In genomic region chr1:203459671-203460201, GRCh38 we compare ENCODE assay signal across 20 cellular contexts. TPM values are rescaled to one million over a fixed set of nuclear protein-coding genes. Genes with fewer than 3 reads are reported as not detected.
DNase-seq lines count a peak whose midpoint lies in the region; ATAC-seq, FAIRE-seq and TF ChIP-seq lines count a peak whose summit lies in the region.
"Had no signal": no experiment of that assay in that cellular context is flagged by ENCODE, and none has a peak within 500 bp of the region (broad histone marks: within the 10 kb centered on the region; RNA-seq: fewer than 3 reads in every experiment).

No MANE protein-coding gene starts in this region.

- POLR2A ChIA-PET in K562 (lab: Yijun Ruan, JAX): interaction anchor here (1.0 kb wide), 1 partner anchor 12 kb away, joined by 3 read pairs; no protein-coding TSS in a partner anchor

- H3K27ac ChIP-seq in Karpas-422 (ENCODE audit: low read length) (no peak overlapping the region), OCI-LY3 (ENCODE audit: low read length) (no peak overlapping the region), K562 (ENCODE audit: extremely low read depth, low read depth, low read length) (no peak overlapping the region)
- H3K27ac ChIP-seq: C4-2B, KMS-11 had no signal

- TF ChIP-seq EP300 in K562 (IDR thresholded peaks at IDR 0.05; ENCODE audit: low read length): no peak

- FAIRE-seq in K562 (lab: Jason Lieb, UNC): no peak
- FAIRE-seq: A204.1, D721Med, H54 had no signal

- ATAC-seq in K562 (no peak), GM19463 (IDR thresholded peaks at IDR 0.05; ENCODE audit: unreplicated experiment) (no peak), HG03280 (IDR thresholded peaks at IDR 0.05; ENCODE audit: unreplicated experiment) (no peak), HG02970 (IDR thresholded peaks at IDR 0.05; ENCODE audit: low FRiP score, unreplicated experiment) (no peak)
- ATAC-seq: GM23338 had no signal

- no peaks in the 10 kb centered on the region for H4K20me1 ChIP-seq in Karpas-422 (ENCODE audit: insufficient read depth, low read depth, low read length)
- no peaks in the 10 kb centered on the region for H4K20me1 ChIP-seq in OCI-LY3 (ENCODE audit: insufficient read depth, low read length)
- 0 out of 2 replicates have a peak, but pooled peaks cover 6% of the 10 kb centered on the region for H4K20me1 ChIP-seq in K562 (replicated peaks; ENCODE audit: control insufficient read depth, insufficient read depth, low read length)

- no peaks in the 10 kb centered on the region for H3K9me2 ChIP-seq in Karpas-422 (replicated peaks; ENCODE audit: insufficient read depth, low read length)

- H2AFZ ChIP-seq in Karpas-422 (ENCODE audit: low read length): no peak overlapping the region
- H2AFZ ChIP-seq in OCI-LY3 (ENCODE audit: low read depth, low read length): no peak overlapping the region
- H2AFZ ChIP-seq in K562 (ENCODE audit: low read depth, low read length): no peak overlapping the region
- H2AFZ ChIP-seq: GM23338 had no signal

- 3% methylated on average over 8 of the region's 8 CpGs for WGBS in K562 (ENCODE audit: insufficient coverage, low coverage, missing lambda C conversion rate)

- TF ChIP-seq CTCF in OCI-LY3 (IDR thresholded peaks at IDR 0.05; ENCODE audit: low read depth, low read length) (no peak), K562 (IDR thresholded peaks at IDR 0.05 in 2 of 3, conservative IDR thresholded peaks at IDR 0.05 in 1 of 3; ENCODE audit: insufficient read depth in 2 of 3, low read depth in 1 of 3, low read length in 3 of 3) (no peak)

- CTCF ChIA-PET in K562 (lab: Yijun Ruan, JAX; ENCODE audit: low intra/inter-chr PET ratio): interaction anchor here (0.6 kb wide), 1 partner anchor 129 kb away, joined by 3 read pairs; no protein-coding TSS in a partner anchor

- H3K27me3 ChIP-seq in Karpas-422 (ENCODE audit: low read length) (no peaks in the 10 kb centered on the region), OCI-LY3 (ENCODE audit: low read depth, low read length) (no peaks in the 10 kb centered on the region), K562 (ENCODE audit: control insufficient read depth in 2 of 2, insufficient read depth in 2 of 2, low read length in 2 of 2) (peaks cover 27 to 32% of the 10 kb centered on the region in 2 experiments)

- H3K79me2 ChIP-seq in Karpas-422 (ENCODE audit: low read length) (no peaks in the 10 kb centered on the region), OCI-LY3 (ENCODE audit: low read length) (no peaks in the 10 kb centered on the region), K562 (ENCODE audit: control insufficient read depth, insufficient read depth, low read length) (no peaks in the 10 kb centered on the region)

- in situ Hi-C loops in K562 (cut with MboI): no loop called here

- no peak overlapping the region for H3K4me3 ChIP-seq in Karpas-422 (ENCODE audit: low read length)
- H3K4me3 ChIP-seq in OCI-LY3 (ENCODE audit: low read length): no peak overlapping the region
- no peak overlapping the region for H3K4me3 ChIP-seq in K562
- H3K4me3 ChIP-seq: GM23338 had no signal

- H3K9ac ChIP-seq in Karpas-422 (ENCODE audit: low read length): no peak overlapping the region
- no peak overlapping the region for H3K9ac ChIP-seq in OCI-LY3 (ENCODE audit: low read length)
- H3K9ac ChIP-seq in K562 (ENCODE audit: insufficient read depth in 1 of 2, low read depth in 2 of 2, low read length in 2 of 2): no peak overlapping the region
- H3K9ac ChIP-seq: KMS-11 had no signal

- no peaks in the 10 kb centered on the region for H3K36me3 ChIP-seq in Karpas-422 (ENCODE audit: insufficient read depth, low read length)
- no peaks in the 10 kb centered on the region for H3K36me3 ChIP-seq in OCI-LY3 (replicated peaks; ENCODE audit: low read depth, low read length)
- H3K36me3 ChIP-seq in K562 (ENCODE audit: control insufficient read depth, insufficient read depth, low read length): no peaks in the 10 kb centered on the region

- peaks cover 11% of the 10 kb centered on the region for H3K4me1 ChIP-seq in Karpas-422 (ENCODE audit: low read length)
- H3K4me1 ChIP-seq in OCI-LY3 (ENCODE audit: low read length): peaks cover 55% of the 10 kb centered on the region
- H3K4me1 ChIP-seq in K562 (replicated peaks in 1 of 2; ENCODE audit: control insufficient read depth in 2 of 2, insufficient read depth in 2 of 2, low read length in 2 of 2): no peaks in the 10 kb centered on the region
- H3K4me1 ChIP-seq: Caco-2 had no signal

- TF ChIP-seq POLR2A in K562 (conservative IDR thresholded peaks at IDR 0.05): no peak

- intact Hi-C loops in K562 (cut with micrococcal nuclease): no loop called here

- H3K9me3 ChIP-seq in Karpas-422 (ENCODE audit: low read length): no peaks in the 10 kb centered on the region
- no peaks in the 10 kb centered on the region for H3K9me3 ChIP-seq in OCI-LY3 (ENCODE audit: insufficient read depth, low read length)
- no peaks in the 10 kb centered on the region for H3K9me3 ChIP-seq in K562 (replicated peaks; ENCODE audit: control insufficient read depth, insufficient read depth, low read depth, low read length)
- H3K9me3 ChIP-seq: Caco-2 had no signal

- no TSS peak for BruUV-seq in K562 (replicated peaks; lab: Mats Ljungman, UMichigan)

- no peak for TF ChIP-seq RAD21 in K562 (CRISPR knock-in tag; conservative IDR thresholded peaks at IDR 0.05 in 1 of 2, IDR thresholded peaks at IDR 0.05 in 1 of 2)

- H3K4me2 ChIP-seq in Karpas-422 (ENCODE audit: low read depth, low read length, poor library complexity, severe bottlenecking) (peak overlapping the region; percentile 38), OCI-LY3 (ENCODE audit: low read length) (peak overlapping the region; percentile 8), K562 (ENCODE audit: insufficient read depth, low read length) (no peak overlapping the region)
- H3K4me2 ChIP-seq: GM23338 had no signal

- DNase-seq in Karpas-422: no peak
- no peak for DNase-seq in K562 (ENCODE audit: extremely low read depth in 1 of 4, low spot score in 3 of 4)
- DNase-seq: ACHN; Caco-2; CD4-positive, alpha-beta T cell; GF-D8; HCEC 1CT had no signal

- no peaks in the 10 kb centered on the region for H3K9me1 ChIP-seq in K562 (ENCODE audit: control insufficient read depth, insufficient read depth, low read length)

TF ChIP-seq in K562, 482 proteins besides CTCF, POLR2A, EP300 and RAD21 (continues in another document):
- TF ChIP-seq, protein P1, sequence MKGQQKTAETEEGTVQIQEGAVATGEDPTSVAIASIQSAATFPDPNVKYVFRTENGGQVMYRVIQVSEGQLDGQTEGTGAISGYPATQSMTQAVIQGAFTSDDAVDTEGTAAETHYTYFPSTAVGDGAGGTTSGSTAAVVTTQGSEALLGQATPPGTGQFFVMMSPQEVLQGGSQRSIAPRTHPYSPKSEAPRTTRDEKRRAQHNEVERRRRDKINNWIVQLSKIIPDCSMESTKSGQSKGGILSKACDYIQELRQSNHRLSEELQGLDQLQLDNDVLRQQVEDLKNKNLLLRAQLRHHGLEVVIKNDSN (CRISPR knock-in tag; IDR thresholded peaks at IDR 0.05): no peak
- TF ChIP-seq STAG1 (CRISPR knock-in tag; IDR thresholded peaks at IDR 0.05; ENCODE audit: borderline replicate concordance): no peak
- no peak for TF ChIP-seq ZNF263 (CRISPR knock-in tag; IDR thresholded peaks at IDR 0.05; ENCODE audit: borderline replicate concordance)
- TF ChIP-seq ZNF217 (CRISPR knock-in tag; IDR thresholded peaks at IDR 0.05): no peak
- TF ChIP-seq ZNF174 (CRISPR knock-in tag; IDR thresholded peaks at IDR 0.05): no peak
- no peak for TF ChIP-seq POLR2AphosphoS5 (IDR thresholded peaks at IDR 0.05; ENCODE audit: control insufficient read depth, insufficient read depth, low read depth, low read length)

RNA-seq across cellular contexts. Expression of gene PRELP, which starts 15.9 kb away (rescaled TPM):
- not detected in 2 replicates for total RNA-seq in Karpas-422 (2014; rRNA removed; shearing (Covaris generic); ENCODE audit: low replicate concordance)
- not detected in 2 replicates for total RNA-seq in K562 (2011; cell fraction: chromatin; rRNA removed; ENCODE audit: low replicate concordance)
- total RNA-seq in K562 (2011; cell fraction: nucleolus; rRNA removed): not detected in 2 replicates
- not detected in 2 replicates for total RNA-seq in K562 (2011; cell fraction: nucleoplasm; rRNA removed)
- total RNA-seq in K562 (2014; rRNA removed) (not detected in 2 replicates), K562 (2014; rRNA removed; fragmentation: Illumina TruSeq; extraction: Trizol) (not detected in 2 replicates), K562 (2015; rRNA removed; fragmentation: Illumina TruSeq; extraction: Trizol) (not detected in 2 replicates), K562 (2021) (0.02 and 0.04 TPM in 2 replicates)
- polyA plus RNA-seq in K562 (2011; rRNA removed) (not detected in 2 replicates), K562 (2014; fragmentation: Illumina TruSeq; extraction: Trizol) (not detected in 2 replicates), K562 (2014; fragmentation: Nextera tagmentation; extraction: Ambion mirVana) (not detected), K562 (2014; rRNA removed) (not detected in 2 replicates)
- not detected in 2 replicates for polyA plus RNA-seq in K562 (2011; cell fraction: cytosol; rRNA removed)
- polyA plus RNA-seq in K562 (2011; cell fraction: nucleus; rRNA removed): not detected in 2 replicates
- polyA plus RNA-seq in K562 (2012): not detected in 2 replicates
- polyA minus RNA-seq in K562 (2011; rRNA and poly(A)+ RNA removed): not detected in 2 replicates
- not detected in 2 replicates for polyA minus RNA-seq in K562 (2011; cell fraction: cytosol; rRNA and poly(A)+ RNA removed)
- not detected in 2 replicates for polyA minus RNA-seq in K562 (2011; cell fraction: nucleus; rRNA and poly(A)+ RNA removed)
- total RNA-seq: Caco-2; CD4-positive, alpha-beta T cell; Daoy had no signal
- polyA plus RNA-seq: IgD-negative memory B cell had no signal

RNA-seq across cellular contexts. Expression of gene OPTC, which starts 34.2 kb away (rescaled TPM):
- not detected in 2 replicates for total RNA-seq in Karpas-422 (2014; rRNA removed; shearing (Covaris generic); ENCODE audit: low replicate concordance)
- not detected in 2 replicates for total RNA-seq in K562 (2011; cell fraction: chromatin; rRNA removed; ENCODE audit: low replicate concordance)
- not detected in 2 replicates for total RNA-seq in K562 (2011; cell fraction: nucleolus; rRNA removed)
- not detected in 2 replicates for total RNA-seq in K562 (2011; cell fraction: nucleoplasm; rRNA removed)
- total RNA-seq in K562 (2014; rRNA removed) (not detected in 2 replicates), K562 (2014; rRNA removed; fragmentation: Illumina TruSeq; extraction: Trizol) (not detected in 2 replicates), K562 (2015; rRNA removed; fragmentation: Illumina TruSeq; extraction: Trizol) (not detected in 2 replicates), K562 (2021) (not detected in 2 replicates)
- polyA plus RNA-seq in K562 (2011; rRNA removed) (not detected in 2 replicates), K562 (2014; fragmentation: Illumina TruSeq; extraction: Trizol) (not detected in 2 replicates), K562 (2014; fragmentation: Nextera tagmentation; extraction: Ambion mirVana) (not detected), K562 (2014; rRNA removed) (not detected in 2 replicates)
- not detected in 2 replicates for polyA plus RNA-seq in K562 (2011; cell fraction: cytosol; rRNA removed)
- not detected in 2 replicates for polyA plus RNA-seq in K562 (2011; cell fraction: nucleus; rRNA removed)
- not detected in 2 replicates for polyA plus RNA-seq in K562 (2012)
- not detected in 2 replicates for polyA minus RNA-seq in K562 (2011; rRNA and poly(A)+ RNA removed)
- polyA minus RNA-seq in K562 (2011; cell fraction: cytosol; rRNA and poly(A)+ RNA removed): not detected in 2 replicates
- not detected in 2 replicates for polyA minus RNA-seq in K562 (2011; cell fraction: nucleus; rRNA and poly(A)+ RNA removed)
- total RNA-seq: Caco-2; CD4-positive, alpha-beta T cell; Daoy had no signal
- polyA plus RNA-seq: BJ, IgD-negative memory B cell had no signal
